ENCODE assay signal across 8 cellular contexts in genomic region chr18:54357660-54358494, GRCh38. TPM values are rescaled to one million over a fixed set of nuclear protein-coding genes. Genes with fewer than 3 reads are reported as not detected.
DNase-seq lines count a peak whose midpoint lies in the region; ATAC-seq and TF ChIP-seq lines count a peak whose summit lies in the region.

Gene C18orf54, plus strand, starts transcription at chr18:54357906. Its CDS starts 2,667 bp downstream, at chr18:54360573.
Gene STARD6, minus strand, starts transcription at chr18:54357858. Its CDS starts 3,285 bp downstream, at chr18:54354573.

- H3K36me3 ChIP-seq in KOPT-K1 (ENCODE audit: insufficient read depth, low read length) (peaks cover 11% of the 10 kb centered on the region), Panc1 (ENCODE audit: control insufficient read depth, insufficient read depth, low read length) (no peaks in the 10 kb centered on the region; the same call in 1 of the 2 replicates)

- no peaks in the 10 kb centered on the region for H3K9me3 Mint-ChIP-seq in natural killer cell

- no TSS peak for BruUV-seq in Panc1 (replicated peaks; lab: Mats Ljungman, UMichigan)

- TF ChIP-seq CTCF in Panc1 (IDR thresholded peaks at IDR 0.05) (peak; percentile 44), fibroblast of mammary gland (conservative IDR thresholded peaks at IDR 0.05; ENCODE audit: control insufficient read depth, insufficient read depth, low read depth, low read length) (peak; percentile 23), natural killer cell (IDR thresholded peaks at IDR 0.05) (peak; percentile 54)

- peaks cover 22% of the 10 kb centered on the region in 2 donors for H3K4me1 Mint-ChIP-seq in natural killer cell

- ATAC-seq in GM21825 (IDR thresholded peaks at IDR 0.05; ENCODE audit: unreplicated experiment) (peak; percentile 93), Panc1 (peak; percentile 96), natural killer cell (peak; percentile 94 to 98 (median 96))

- CTCF ChIA-PET in Panc1 (lab: Charles Lee) = interaction anchor here (0.6 to 1.1 kb wide), 2 partner anchors 20 to 35 kb away, joined by 3 read pairs; no protein-coding TSS in a partner anchor

- in situ Hi-C loops in Panc1 (cut with HindIII; ENCODE audit: low pct_unique_long_range_greater_than_20kb, low sequenced_read_pairs) = no loop called here

- POLR2A ChIA-PET in Panc1 (lab: Charles Lee) = no interaction called here

- no peaks in the 10 kb centered on the region for H3K27me3 ChIP-seq in Panc1 (ENCODE audit: control insufficient read depth, insufficient read depth, low read length)

- peaks cover 2% of the 10 kb centered on the region; the same call in 1 of the 2 replicates for H3K4me1 ChIP-seq in Panc1 (ENCODE audit: control insufficient read depth, insufficient read depth, low read length)

- H3K9me3 ChIP-seq in KOPT-K1 (ENCODE audit: insufficient read depth, low read length, poor library complexity, severe bottlenecking) = no peaks in the 10 kb centered on the region
- no peaks in the 10 kb centered on the region for H3K9me3 ChIP-seq in Panc1 (ENCODE audit: control insufficient read depth, insufficient read depth, low read depth, low read length)

- H3K4me3 Mint-ChIP-seq in natural killer cell = peak within 1 kb of the TSS; percentile 100

- no peaks in the 10 kb centered on the region for H3K36me3 Mint-ChIP-seq in natural killer cell

- DNase-seq in EH (ENCODE audit: low read depth) (peak; percentile 91), Panc1 (ENCODE audit: low read depth, low spot score) (peak; percentile 42), activated T-helper 1 cell treated with Interleukin-2 at 50 U/mL for 16 hours (ENCODE audit: low read depth) (peak; percentile 84), fibroblast of mammary gland (ENCODE audit: low read depth) (peak; percentile 88), natural killer cell (peak; percentile 89)
- peak; percentile 80 to 91 (median 86) for DNase-seq in stimulated activated naive CD4-positive, alpha-beta T cell (lab: John Stamatoyannopoulos, UW)

- H3K4me3 ChIP-seq in Panc1 (ENCODE audit: low read depth in 2 of 2, low read length in 2 of 2) (peak within 1 kb of the TSS; percentile 72 to 94), fibroblast of mammary gland (ENCODE audit: control insufficient read depth, low read depth, low read length) (peak within 1 kb of the TSS; percentile 82)

- H3K27ac Mint-ChIP-seq in natural killer cell = peak within 1 kb of the TSS; percentile 92

- intact Hi-C loops in Panc1 (cut with micrococcal nuclease; ENCODE audit: unreplicated experiment) = loop anchor here (10.0 kb wide), 1 partner anchor 83 kb away; no protein-coding TSS in a partner anchor
- intact Hi-C loops in natural killer cell (cut with micrococcal nuclease) = loop anchor here (1.0 to 10.0 kb wide), 4 partner anchors 32 to 134 kb away; partner anchors contain the start of genes MBD2 and POLI

- H3K27ac ChIP-seq in KOPT-K1 (ENCODE audit: low read depth, low read length, poor library complexity, severe bottlenecking) (peak within 1 kb of the TSS; percentile 81), Panc1 (ENCODE audit: low read length) (peak within 1 kb of the TSS; percentile 86)

- no peaks in the 10 kb centered on the region for H3K27me3 Mint-ChIP-seq in natural killer cell (ENCODE audit: low read depth in 2 of 2)

RNA-seq across cellular contexts. Expression of gene C18orf54, which starts in this region (rescaled TPM):
- total RNA-seq in Panc1 (2021; ENCODE audit: unreplicated experiment) (7.5 TPM), natural killer cell (1 to 10 TPM; 1.8 to 3.2 (median 2.0) TPM)
- 1.3 TPM for polyA plus RNA-seq in Panc1 (2012; ENCODE audit: insufficient read length)

RNA-seq across cellular contexts. Expression of gene STARD6, which starts in this region (rescaled TPM):
- total RNA-seq in Panc1 (2021; ENCODE audit: unreplicated experiment) (not detected), natural killer cell (not detected)
- polyA plus RNA-seq in Panc1 (2012; ENCODE audit: insufficient read length) = not detected

Comparison
In these comparisons a context has a peak if more than half of its experiments do, and no peak if none do; other contexts are left out.
1. Peak in every context shown above with its lines: DNase-seq, ATAC-seq, H3K4me3 ChIP-seq and H3K27ac ChIP-seq.